1 cellular context compared by ENCODE assay signal in the genomic region with DNA sequence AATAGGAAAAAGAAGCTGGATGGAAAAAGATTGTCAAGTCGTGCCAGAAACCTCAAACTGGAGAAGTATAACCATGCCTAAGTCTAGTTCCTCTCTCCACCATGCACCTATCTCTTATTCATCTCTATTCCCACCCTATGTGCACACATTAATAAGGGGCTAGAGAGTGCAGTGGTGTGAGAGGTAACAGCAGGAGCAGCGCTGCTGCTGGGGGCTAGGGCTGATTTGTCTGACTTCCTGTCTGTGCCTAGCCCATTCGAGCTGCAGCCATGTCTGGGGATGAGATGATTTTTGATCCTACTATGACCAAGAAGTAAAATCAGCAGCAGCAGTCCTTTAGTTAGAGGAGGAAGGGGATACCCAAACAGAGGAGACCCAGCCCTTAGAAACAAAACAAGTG.
TF ChIP-seq lines count a peak whose summit lies in the region.

No MANE protein-coding gene starts in this region.

TF ChIP-seq in K562, 482 proteins besides CTCF, POLR2A, EP300 and RAD21:
- no peak for TF ChIP-seq CBX8 (IDR thresholded peaks at IDR 0.05; ENCODE audit: borderline replicate concordance, extremely low read depth, low read depth, low read length, poor library complexity, severe bottlenecking)
- TF ChIP-seq NCOR1 (IDR thresholded peaks at IDR 0.05), result no peak
- no peak for TF ChIP-seq HDAC6 (IDR thresholded peaks at IDR 0.05; ENCODE audit: low read depth, low read length)
- TF ChIP-seq HCFC1 (IDR thresholded peaks at IDR 0.05; ENCODE audit: low read depth, low read length), result no peak
- TF ChIP-seq, protein P1, sequence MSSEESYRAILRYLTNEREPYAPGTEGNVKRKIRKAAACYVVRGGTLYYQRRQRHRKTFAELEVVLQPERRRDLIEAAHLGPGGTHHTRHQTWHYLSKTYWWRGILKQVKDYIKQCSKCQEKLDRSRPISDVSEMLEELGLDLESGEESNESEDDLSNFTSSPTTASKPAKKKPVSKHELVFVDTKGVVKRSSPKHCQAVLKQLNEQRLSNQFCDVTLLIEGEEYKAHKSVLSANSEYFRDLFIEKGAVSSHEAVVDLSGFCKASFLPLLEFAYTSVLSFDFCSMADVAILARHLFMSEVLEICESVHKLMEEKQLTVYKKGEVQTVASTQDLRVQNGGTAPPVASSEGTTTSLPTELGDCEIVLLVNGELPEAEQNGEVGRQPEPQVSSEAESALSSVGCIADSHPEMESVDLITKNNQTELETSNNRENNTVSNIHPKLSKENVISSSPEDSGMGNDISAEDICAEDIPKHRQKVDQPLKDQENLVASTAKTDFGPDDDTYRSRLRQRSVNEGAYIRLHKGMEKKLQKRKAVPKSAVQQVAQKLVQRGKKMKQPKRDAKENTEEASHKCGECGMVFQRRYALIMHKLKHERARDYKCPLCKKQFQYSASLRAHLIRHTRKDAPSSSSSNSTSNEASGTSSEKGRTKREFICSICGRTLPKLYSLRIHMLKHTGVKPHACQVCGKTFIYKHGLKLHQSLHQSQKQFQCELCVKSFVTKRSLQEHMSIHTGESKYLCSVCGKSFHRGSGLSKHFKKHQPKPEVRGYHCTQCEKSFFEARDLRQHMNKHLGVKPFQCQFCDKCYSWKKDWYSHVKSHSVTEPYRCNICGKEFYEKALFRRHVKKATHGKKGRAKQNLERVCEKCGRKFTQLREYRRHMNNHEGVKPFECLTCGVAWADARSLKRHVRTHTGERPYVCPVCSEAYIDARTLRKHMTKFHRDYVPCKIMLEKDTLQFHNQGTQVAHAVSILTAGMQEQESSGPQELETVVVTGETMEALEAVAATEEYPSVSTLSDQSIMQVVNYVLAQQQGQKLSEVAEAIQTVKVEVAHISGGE (CRISPR knock-in tag; IDR thresholded peaks at IDR 0.05), result peak in 1 of 3 experiments; percentile 49; a peak in 1 of 6 replicates
- TF ChIP-seq, protein P2, sequence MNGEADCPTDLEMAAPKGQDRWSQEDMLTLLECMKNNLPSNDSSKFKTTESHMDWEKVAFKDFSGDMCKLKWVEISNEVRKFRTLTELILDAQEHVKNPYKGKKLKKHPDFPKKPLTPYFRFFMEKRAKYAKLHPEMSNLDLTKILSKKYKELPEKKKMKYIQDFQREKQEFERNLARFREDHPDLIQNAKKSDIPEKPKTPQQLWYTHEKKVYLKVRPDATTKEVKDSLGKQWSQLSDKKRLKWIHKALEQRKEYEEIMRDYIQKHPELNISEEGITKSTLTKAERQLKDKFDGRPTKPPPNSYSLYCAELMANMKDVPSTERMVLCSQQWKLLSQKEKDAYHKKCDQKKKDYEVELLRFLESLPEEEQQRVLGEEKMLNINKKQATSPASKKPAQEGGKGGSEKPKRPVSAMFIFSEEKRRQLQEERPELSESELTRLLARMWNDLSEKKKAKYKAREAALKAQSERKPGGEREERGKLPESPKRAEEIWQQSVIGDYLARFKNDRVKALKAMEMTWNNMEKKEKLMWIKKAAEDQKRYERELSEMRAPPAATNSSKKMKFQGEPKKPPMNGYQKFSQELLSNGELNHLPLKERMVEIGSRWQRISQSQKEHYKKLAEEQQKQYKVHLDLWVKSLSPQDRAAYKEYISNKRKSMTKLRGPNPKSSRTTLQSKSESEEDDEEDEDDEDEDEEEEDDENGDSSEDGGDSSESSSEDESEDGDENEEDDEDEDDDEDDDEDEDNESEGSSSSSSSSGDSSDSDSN (IDR thresholded peaks at IDR 0.05; ENCODE audit: borderline replicate concordance in 1 of 2, low read depth in 2 of 2, low read length in 2 of 2), result no peak
- TF ChIP-seq, protein P3, sequence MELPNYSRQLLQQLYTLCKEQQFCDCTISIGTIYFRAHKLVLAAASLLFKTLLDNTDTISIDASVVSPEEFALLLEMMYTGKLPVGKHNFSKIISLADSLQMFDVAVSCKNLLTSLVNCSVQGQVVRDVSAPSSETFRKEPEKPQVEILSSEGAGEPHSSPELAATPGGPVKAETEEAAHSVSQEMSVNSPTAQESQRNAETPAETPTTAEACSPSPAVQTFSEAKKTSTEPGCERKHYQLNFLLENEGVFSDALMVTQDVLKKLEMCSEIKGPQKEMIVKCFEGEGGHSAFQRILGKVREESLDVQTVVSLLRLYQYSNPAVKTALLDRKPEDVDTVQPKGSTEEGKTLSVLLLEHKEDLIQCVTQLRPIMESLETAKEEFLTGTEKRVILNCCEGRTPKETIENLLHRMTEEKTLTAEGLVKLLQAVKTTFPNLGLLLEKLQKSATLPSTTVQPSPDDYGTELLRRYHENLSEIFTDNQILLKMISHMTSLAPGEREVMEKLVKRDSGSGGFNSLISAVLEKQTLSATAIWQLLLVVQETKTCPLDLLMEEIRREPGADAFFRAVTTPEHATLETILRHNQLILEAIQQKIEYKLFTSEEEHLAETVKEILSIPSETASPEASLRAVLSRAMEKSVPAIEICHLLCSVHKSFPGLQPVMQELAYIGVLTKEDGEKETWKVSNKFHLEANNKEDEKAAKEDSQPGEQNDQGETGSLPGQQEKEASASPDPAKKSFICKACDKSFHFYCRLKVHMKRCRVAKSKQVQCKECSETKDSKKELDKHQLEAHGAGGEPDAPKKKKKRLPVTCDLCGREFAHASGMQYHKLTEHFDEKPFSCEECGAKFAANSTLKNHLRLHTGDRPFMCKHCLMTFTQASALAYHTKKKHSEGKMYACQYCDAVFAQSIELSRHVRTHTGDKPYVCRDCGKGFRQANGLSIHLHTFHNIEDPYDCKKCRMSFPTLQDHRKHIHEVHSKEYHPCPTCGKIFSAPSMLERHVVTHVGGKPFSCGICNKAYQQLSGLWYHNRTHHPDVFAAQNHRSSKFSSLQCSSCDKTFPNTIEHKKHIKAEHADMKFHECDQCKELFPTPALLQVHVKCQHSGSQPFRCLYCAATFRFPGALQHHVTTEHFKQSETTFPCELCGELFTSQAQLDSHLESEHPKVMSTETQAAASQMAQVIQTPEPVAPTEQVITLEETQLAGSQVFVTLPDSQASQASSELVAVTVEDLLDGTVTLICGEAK (IDR thresholded peaks at IDR 0.05), result no peak
- TF ChIP-seq, protein P3 (CRISPR knock-in tag; IDR thresholded peaks at IDR 0.05), result no peak
- TF ChIP-seq TGIF2 (CRISPR knock-in tag; IDR thresholded peaks at IDR 0.05), result no peak
- no peak for TF ChIP-seq ZKSCAN3 (CRISPR knock-in tag; IDR thresholded peaks at IDR 0.05)
- no peak for TF ChIP-seq LEF1 (IDR thresholded peaks at IDR 0.05)
- TF ChIP-seq, protein P4, sequence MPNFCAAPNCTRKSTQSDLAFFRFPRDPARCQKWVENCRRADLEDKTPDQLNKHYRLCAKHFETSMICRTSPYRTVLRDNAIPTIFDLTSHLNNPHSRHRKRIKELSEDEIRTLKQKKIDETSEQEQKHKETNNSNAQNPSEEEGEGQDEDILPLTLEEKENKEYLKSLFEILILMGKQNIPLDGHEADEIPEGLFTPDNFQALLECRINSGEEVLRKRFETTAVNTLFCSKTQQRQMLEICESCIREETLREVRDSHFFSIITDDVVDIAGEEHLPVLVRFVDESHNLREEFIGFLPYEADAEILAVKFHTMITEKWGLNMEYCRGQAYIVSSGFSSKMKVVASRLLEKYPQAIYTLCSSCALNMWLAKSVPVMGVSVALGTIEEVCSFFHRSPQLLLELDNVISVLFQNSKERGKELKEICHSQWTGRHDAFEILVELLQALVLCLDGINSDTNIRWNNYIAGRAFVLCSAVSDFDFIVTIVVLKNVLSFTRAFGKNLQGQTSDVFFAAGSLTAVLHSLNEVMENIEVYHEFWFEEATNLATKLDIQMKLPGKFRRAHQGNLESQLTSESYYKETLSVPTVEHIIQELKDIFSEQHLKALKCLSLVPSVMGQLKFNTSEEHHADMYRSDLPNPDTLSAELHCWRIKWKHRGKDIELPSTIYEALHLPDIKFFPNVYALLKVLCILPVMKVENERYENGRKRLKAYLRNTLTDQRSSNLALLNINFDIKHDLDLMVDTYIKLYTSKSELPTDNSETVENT (CRISPR knock-in tag; IDR thresholded peaks at IDR 0.05), result no peak
- no peak for TF ChIP-seq ZNF121 (CRISPR knock-in tag; conservative IDR thresholded peaks at IDR 0.05)
- TF ChIP-seq, protein P5, sequence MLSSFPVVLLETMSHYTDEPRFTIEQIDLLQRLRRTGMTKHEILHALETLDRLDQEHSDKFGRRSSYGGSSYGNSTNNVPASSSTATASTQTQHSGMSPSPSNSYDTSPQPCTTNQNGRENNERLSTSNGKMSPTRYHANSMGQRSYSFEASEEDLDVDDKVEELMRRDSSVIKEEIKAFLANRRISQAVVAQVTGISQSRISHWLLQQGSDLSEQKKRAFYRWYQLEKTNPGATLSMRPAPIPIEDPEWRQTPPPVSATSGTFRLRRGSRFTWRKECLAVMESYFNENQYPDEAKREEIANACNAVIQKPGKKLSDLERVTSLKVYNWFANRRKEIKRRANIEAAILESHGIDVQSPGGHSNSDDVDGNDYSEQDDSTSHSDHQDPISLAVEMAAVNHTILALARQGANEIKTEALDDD (IDR thresholded peaks at IDR 0.05), result 0 out of 2 replicates have a peak, but pooled peaks have one; percentile 11
- no peak for TF ChIP-seq BRD4 (IDR thresholded peaks at IDR 0.05)
- TF ChIP-seq SNRNP70 (optimal IDR thresholded peaks at IDR 0.05; ENCODE audit: low read depth, low read length), result no peak
- 0 out of 2 replicates have a peak, but pooled peaks have one; percentile 10 for TF ChIP-seq ETV1 (tag; conservative IDR thresholded peaks at IDR 0.05; ENCODE audit: low read depth)
- TF ChIP-seq SETDB1 (IDR thresholded peaks at IDR 0.05; ENCODE audit: low read length), result no peak
- no peak for TF ChIP-seq MTA2 (IDR thresholded peaks at IDR 0.05; ENCODE audit: low read depth)
- TF ChIP-seq WHSC1 (IDR thresholded peaks at IDR 0.05; ENCODE audit: low read length), result no peak
- no peak for TF ChIP-seq NELFE (IDR thresholded peaks at IDR 0.05; ENCODE audit: insufficient read depth, insufficient read length)
- TF ChIP-seq, protein P6, sequence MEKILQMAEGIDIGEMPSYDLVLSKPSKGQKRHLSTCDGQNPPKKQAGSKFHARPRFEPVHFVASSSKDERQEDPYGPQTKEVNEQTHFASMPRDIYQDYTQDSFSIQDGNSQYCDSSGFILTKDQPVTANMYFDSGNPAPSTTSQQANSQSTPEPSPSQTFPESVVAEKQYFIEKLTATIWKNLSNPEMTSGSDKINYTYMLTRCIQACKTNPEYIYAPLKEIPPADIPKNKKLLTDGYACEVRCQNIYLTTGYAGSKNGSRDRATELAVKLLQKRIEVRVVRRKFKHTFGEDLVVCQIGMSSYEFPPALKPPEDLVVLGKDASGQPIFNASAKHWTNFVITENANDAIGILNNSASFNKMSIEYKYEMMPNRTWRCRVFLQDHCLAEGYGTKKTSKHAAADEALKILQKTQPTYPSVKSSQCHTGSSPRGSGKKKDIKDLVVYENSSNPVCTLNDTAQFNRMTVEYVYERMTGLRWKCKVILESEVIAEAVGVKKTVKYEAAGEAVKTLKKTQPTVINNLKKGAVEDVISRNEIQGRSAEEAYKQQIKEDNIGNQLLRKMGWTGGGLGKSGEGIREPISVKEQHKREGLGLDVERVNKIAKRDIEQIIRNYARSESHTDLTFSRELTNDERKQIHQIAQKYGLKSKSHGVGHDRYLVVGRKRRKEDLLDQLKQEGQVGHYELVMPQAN (IDR thresholded peaks at IDR 0.05; ENCODE audit: borderline replicate concordance), result no peak
- no peak for TF ChIP-seq CBX5 (IDR thresholded peaks at IDR 0.05; ENCODE audit: borderline replicate concordance, low read depth)
- TF ChIP-seq PRPF4 (IDR thresholded peaks at IDR 0.05; ENCODE audit: insufficient read depth, low read depth, low read length, poor library complexity, severe bottlenecking), result no peak
- TF ChIP-seq, protein P7, sequence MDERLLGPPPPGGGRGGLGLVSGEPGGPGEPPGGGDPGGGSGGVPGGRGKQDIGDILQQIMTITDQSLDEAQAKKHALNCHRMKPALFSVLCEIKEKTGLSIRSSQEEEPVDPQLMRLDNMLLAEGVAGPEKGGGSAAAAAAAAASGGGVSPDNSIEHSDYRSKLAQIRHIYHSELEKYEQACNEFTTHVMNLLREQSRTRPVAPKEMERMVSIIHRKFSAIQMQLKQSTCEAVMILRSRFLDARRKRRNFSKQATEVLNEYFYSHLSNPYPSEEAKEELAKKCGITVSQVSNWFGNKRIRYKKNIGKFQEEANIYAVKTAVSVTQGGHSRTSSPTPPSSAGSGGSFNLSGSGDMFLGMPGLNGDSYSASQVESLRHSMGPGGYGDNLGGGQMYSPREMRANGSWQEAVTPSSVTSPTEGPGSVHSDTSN (CRISPR knock-in tag; IDR thresholded peaks at IDR 0.05; ENCODE audit: low read depth), result no peak
- TF ChIP-seq, protein P7 (tag; conservative IDR thresholded peaks at IDR 0.05; ENCODE audit: low read depth), result no peak
- no peak for TF ChIP-seq RFX7 (CRISPR knock-in tag; IDR thresholded peaks at IDR 0.05)
- no peak for TF ChIP-seq ZNF79 (CRISPR knock-in tag; IDR thresholded peaks at IDR 0.05; ENCODE audit: low read depth)
